ENCODE assay signal across 17 cellular contexts in genomic region chr5:32692066-32692746, GRCh38. TPM values are rescaled to one million over a fixed set of nuclear protein-coding genes. Genes with fewer than 3 reads are reported as not detected.
DNase-seq lines count a peak whose midpoint lies in the region; ATAC-seq, FAIRE-seq and TF ChIP-seq lines count a peak whose summit lies in the region.
"Had no signal": no experiment of that assay in that cellular context is flagged by ENCODE, and none has a peak within 500 bp of the region (broad histone marks: within the 10 kb centered on the region; RNA-seq: fewer than 3 reads in every experiment).

No MANE protein-coding gene starts in this region.

- 4 to 13% methylated on average over 3 of the region's 3 CpGs for WGBS in gastroesophageal sphincter (ENCODE audit: low coverage in 1 of 2), 2 donors

- TF ChIP-seq EP300 in gastroesophageal sphincter (IDR thresholded peaks at IDR 0.05): no peak

- H3K4me3 ChIP-seq in astrocyte (ENCODE audit: insufficient read depth, low read depth, low read length): no peak overlapping the region
- no peak overlapping the region for H3K4me3 ChIP-seq in gastroesophageal sphincter
- H3K4me3 ChIP-seq in WERI-Rb-1 (ENCODE audit: low read depth, low read length): no peak overlapping the region
- H3K4me3 ChIP-seq in right atrium auricular region: no peak overlapping the region
- H3K4me3 ChIP-seq: mucosa of descending colon, PC-9 had no signal

- peak; percentile 69 for FAIRE-seq in astrocyte (lab: Jason Lieb, UNC)
- FAIRE-seq: endothelial cell of umbilical vein had no signal

- no peak overlapping the region for H3K4me3 Mint-ChIP-seq in astrocyte (ENCODE audit: unreplicated experiment)
- H3K4me3 Mint-ChIP-seq: activated naive CD8-positive, alpha-beta T cell treated with anti-CD3 and anti-CD28 coated beads, Interleukin-2, amount 10 ng/mL, durations not matched to agents 7 days and 5 days had no signal

- TF ChIP-seq CTCF in astrocyte (IDR thresholded peaks at IDR 0.05; ENCODE audit: insufficient read depth, low read depth, low read length): no peak
- TF ChIP-seq CTCF in gastroesophageal sphincter (IDR thresholded peaks at IDR 0.05): no peak
- no peak for TF ChIP-seq CTCF in WERI-Rb-1 (IDR thresholded peaks at IDR 0.05; ENCODE audit: low read depth, low read length)
- TF ChIP-seq CTCF in right atrium auricular region (IDR thresholded peaks at IDR 0.05): no peak

- peaks cover 1% of the 10 kb centered on the region for H3K9me3 Mint-ChIP-seq in astrocyte (ENCODE audit: unreplicated experiment)
- H3K9me3 Mint-ChIP-seq: activated naive CD8-positive, alpha-beta T cell treated with anti-CD3 and anti-CD28 coated beads, Interleukin-2, amount 10 ng/mL, durations not matched to agents 7 days and 5 days had no signal

- H3K9me3 ChIP-seq in astrocyte (ENCODE audit: insufficient read depth, low read depth, low read length) (no peaks in the 10 kb centered on the region), gastroesophageal sphincter (no peaks in the 10 kb centered on the region), WERI-Rb-1 (ENCODE audit: severe bottlenecking) (no peaks in the 10 kb centered on the region), right atrium auricular region (no peaks in the 10 kb centered on the region)
- H3K9me3 ChIP-seq: mucosa of descending colon had no signal

- H3K27ac ChIP-seq in astrocyte (ENCODE audit: low read depth, low read length): peak overlapping the region; percentile 79
- H3K27ac ChIP-seq in gastroesophageal sphincter: peak overlapping the region in 3 of 4 donors; percentile 5 to 61 (median 49)
- H3K27ac ChIP-seq in WERI-Rb-1: no peak overlapping the region
- no peak overlapping the region for H3K27ac ChIP-seq in right atrium auricular region
- H3K27ac ChIP-seq: PC-9 had no signal

- no peaks in the 10 kb centered on the region for H4K20me1 ChIP-seq in astrocyte (ENCODE audit: insufficient read depth, low read length)

- no peaks in the 10 kb centered on the region for H3K36me3 Mint-ChIP-seq in astrocyte (ENCODE audit: low read depth, unreplicated experiment)
- H3K36me3 Mint-ChIP-seq: activated naive CD8-positive, alpha-beta T cell treated with anti-CD3 and anti-CD28 coated beads, Interleukin-2, amount 10 ng/mL, durations not matched to agents 7 days and 5 days had no signal

- H3K27me3 ChIP-seq in astrocyte (ENCODE audit: insufficient read depth, low read length): no peaks in the 10 kb centered on the region
- H3K27me3 ChIP-seq in gastroesophageal sphincter: no peaks in the 10 kb centered on the region
- H3K27me3 ChIP-seq in WERI-Rb-1 (ENCODE audit: insufficient read depth, low read depth, severe bottlenecking): peaks cover 83% of the 10 kb centered on the region
- H3K27me3 ChIP-seq in right atrium auricular region: no peaks in the 10 kb centered on the region

- H3K4me2 ChIP-seq in astrocyte (ENCODE audit: low read length): peak overlapping the region; percentile 71
- H3K4me2 ChIP-seq: PC-9 had no signal

- H3K79me2 ChIP-seq in astrocyte (ENCODE audit: insufficient read depth, low read length): no peaks in the 10 kb centered on the region

- peak overlapping the region; percentile 21 for H3K27ac Mint-ChIP-seq in astrocyte (ENCODE audit: unreplicated experiment)
- H3K27ac Mint-ChIP-seq: activated naive CD8-positive, alpha-beta T cell treated with anti-CD3 and anti-CD28 coated beads, Interleukin-2, amount 10 ng/mL, durations not matched to agents 7 days and 5 days had no signal

- H3K9ac ChIP-seq in astrocyte (ENCODE audit: low read length): peak overlapping the region; percentile 61

- H3K4me1 Mint-ChIP-seq in astrocyte (ENCODE audit: low read depth, unreplicated experiment): peaks cover 4% of the 10 kb centered on the region
- H3K4me1 Mint-ChIP-seq: activated naive CD8-positive, alpha-beta T cell treated with anti-CD3 and anti-CD28 coated beads, Interleukin-2, amount 10 ng/mL, durations not matched to agents 7 days and 5 days had no signal

- H3K4me1 ChIP-seq in astrocyte (ENCODE audit: insufficient read depth, low read length): peaks cover 16% of the 10 kb centered on the region
- H3K4me1 ChIP-seq in gastroesophageal sphincter: peaks cover 3 to 13% (median 13%) of the 10 kb centered on the region in 3 donors
- H3K4me1 ChIP-seq in right atrium auricular region: peaks cover 0 to 7% of the 10 kb centered on the region in 2 donors

- ATAC-seq in gastroesophageal sphincter: peak; percentile 41
- ATAC-seq: mucosa of descending colon had no signal

- H3K36me3 ChIP-seq in astrocyte (ENCODE audit: insufficient read depth, low read length): no peaks in the 10 kb centered on the region
- no peaks in the 10 kb centered on the region for H3K36me3 ChIP-seq in gastroesophageal sphincter
- H3K36me3 ChIP-seq in WERI-Rb-1: no peaks in the 10 kb centered on the region
- no peaks in the 10 kb centered on the region for H3K36me3 ChIP-seq in right atrium auricular region

- H2AFZ ChIP-seq in astrocyte (ENCODE audit: low read depth, low read length): no peak overlapping the region
- H2AFZ ChIP-seq: PC-9 had no signal

- no peak for TF ChIP-seq POLR2A in gastroesophageal sphincter (IDR thresholded peaks at IDR 0.05)

- no peaks in the 10 kb centered on the region for H3K27me3 Mint-ChIP-seq in astrocyte (ENCODE audit: low read depth, unreplicated experiment)

- DNase-seq in GM04503 (ENCODE audit: low read depth): peak; percentile 87
- peak; percentile 88 for DNase-seq in astrocyte (ENCODE audit: low read depth)
- peak; percentile 51 for DNase-seq in stromal cell of bone marrow (ENCODE audit: low read depth)
- no peak for DNase-seq in GOT3 (lab: John Stamatoyannopoulos, UW)
- DNase-seq in WERI-Rb-1: no peak
- DNase-seq in right atrium auricular region (ENCODE audit: low spot score): no peak
- DNase-seq: activated CD4-positive, alpha-beta T cell treated with anti-CD3 and anti-CD28 coated beads, Interleukin-2, amount 50 U/mL, for 4 hours; activated naive CD8-positive, alpha-beta T cell treated with anti-CD3 and anti-CD28 coated beads, Interleukin-2, amount 10 ng/mL, durations not matched to agents 7 days and 5 days; activated T-cell treated with anti-CD3 and anti-CD28 coated beads, Interleukin-2, amount 50 U/mL, for 48 hours; H7; mucosa of descending colon; NCI-H2029; NCI-H526; PC-9; posterior cingulate gyrus had no signal

RNA-seq across cellular contexts. Expression of gene NPR3, which starts 18.9 kb away (rescaled TPM):
- total RNA-seq in astrocyte (0.50 and 1.1 TPM in 2 replicates), gastroesophageal sphincter (1 to 10 TPM in 3 of 4 donors, under 1 TPM in 1; 0.81 to 4.9 (median 1.3) TPM), right atrium auricular region (10 to 100 TPM; 22.0 to 51.0 TPM)

Comparison
In these comparisons a context has a peak if more than half of its experiments do, and no peak if none do; other contexts are left out.
1. DNase-seq: peak in GM04503 (single experiment), astrocyte (single experiment) and stromal cell of bone marrow (single experiment); none in GOT3 (single experiment), WERI-Rb-1 (single experiment) and right atrium auricular region (single experiment).
2. H3K27ac ChIP-seq: peak in astrocyte (single experiment) and gastroesophageal sphincter (3 of 4); none in WERI-Rb-1 (single experiment) and right atrium auricular region (0 of 2).